2 cellular contexts compared by ENCODE assay signal in the genomic region with DNA sequence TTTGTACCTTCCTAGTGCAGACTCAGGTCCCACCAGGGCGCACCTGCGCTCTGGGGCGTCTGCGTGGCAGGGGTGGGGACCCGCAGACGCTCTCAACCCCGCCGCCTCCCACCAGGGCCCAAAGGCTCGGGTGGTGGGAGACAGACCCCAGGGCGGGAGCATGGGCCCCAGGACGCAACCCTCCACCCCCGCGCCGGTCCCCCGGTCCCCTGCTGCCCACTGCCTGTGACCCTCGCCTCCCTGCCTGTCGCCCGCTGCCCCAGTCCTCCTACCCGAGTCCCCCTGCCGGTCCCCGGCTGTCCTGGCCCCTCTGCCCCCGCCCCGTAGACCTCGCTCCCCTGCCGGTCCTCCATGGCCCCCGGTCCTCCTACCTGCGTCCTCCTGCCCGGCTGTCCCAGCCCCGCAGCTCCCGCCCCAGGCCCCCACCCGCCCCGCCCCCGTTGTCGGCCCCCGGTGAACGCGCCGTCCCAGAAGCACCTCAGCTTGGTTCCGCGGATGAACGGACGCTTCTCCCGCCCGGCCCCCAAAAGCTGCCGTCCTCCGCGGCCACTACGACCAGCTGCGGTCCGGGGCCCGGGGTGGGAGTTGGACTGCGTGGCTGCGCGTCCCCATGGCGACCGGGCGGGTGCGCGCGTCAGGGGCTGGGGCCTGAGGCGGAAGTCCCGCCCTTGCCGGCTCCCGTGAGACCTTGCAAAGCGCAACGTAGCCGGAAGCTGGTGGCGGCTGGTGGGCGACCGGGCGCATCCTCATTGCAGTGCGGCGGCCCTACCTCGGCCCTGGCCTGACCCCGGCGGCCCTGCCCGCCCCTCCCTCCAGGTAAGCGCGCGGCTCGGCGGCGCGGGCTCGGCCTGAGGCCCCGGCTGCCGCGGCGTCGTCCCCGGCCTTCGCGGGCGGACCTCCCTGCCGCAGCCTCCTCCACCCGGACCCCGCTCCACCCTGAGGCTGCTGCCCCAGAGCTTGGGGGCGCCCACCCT.
A peak's percentile ranks its signal among the peaks of the same experiment; 100 is the strongest.
TF ChIP-seq lines count a peak whose summit lies in the region.

Gene ARFGAP1, plus strand, starts transcription at position 709 of the 974 bp plus-strand sequence. CDS start 2,768 bp downstream, outside the sequence.

TF ChIP-seq in A549, 52 proteins besides CTCF, POLR2A, EP300 and RAD21 (continued from another document):
- TF ChIP-seq ZSCAN20 (CRISPR knock-in tag; IDR thresholded peaks at IDR 0.05) (no peak), ESRRA (IDR thresholded peaks at IDR 0.05; ENCODE audit: borderline replicate concordance, low read length) (no peak), KDM1A (IDR thresholded peaks at IDR 0.05; ENCODE audit: low read depth) (no peak), KDM5A (IDR thresholded peaks at IDR 0.05) (no peak; the same call in 1 of the 2 replicates), PHF8 (IDR thresholded peaks at IDR 0.05; ENCODE audit: borderline replicate concordance, low read depth) (peak; percentile 60; the same call in 1 of the 2 replicates), HOXA7 (CRISPR knock-in tag; IDR thresholded peaks at IDR 0.05) (no peak), SMC3 (IDR thresholded peaks at IDR 0.05) (no peak), CHD2 (IDR thresholded peaks at IDR 0.05; ENCODE audit: low read length, partially characterized antibody) (peak; percentile 66)
- TF ChIP-seq, protein P1, sequence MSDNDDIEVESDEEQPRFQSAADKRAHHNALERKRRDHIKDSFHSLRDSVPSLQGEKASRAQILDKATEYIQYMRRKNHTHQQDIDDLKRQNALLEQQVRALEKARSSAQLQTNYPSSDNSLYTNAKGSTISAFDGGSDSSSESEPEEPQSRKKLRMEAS (IDR thresholded peaks at IDR 0.05), result peak; percentile 46
- TF ChIP-seq, protein P2, sequence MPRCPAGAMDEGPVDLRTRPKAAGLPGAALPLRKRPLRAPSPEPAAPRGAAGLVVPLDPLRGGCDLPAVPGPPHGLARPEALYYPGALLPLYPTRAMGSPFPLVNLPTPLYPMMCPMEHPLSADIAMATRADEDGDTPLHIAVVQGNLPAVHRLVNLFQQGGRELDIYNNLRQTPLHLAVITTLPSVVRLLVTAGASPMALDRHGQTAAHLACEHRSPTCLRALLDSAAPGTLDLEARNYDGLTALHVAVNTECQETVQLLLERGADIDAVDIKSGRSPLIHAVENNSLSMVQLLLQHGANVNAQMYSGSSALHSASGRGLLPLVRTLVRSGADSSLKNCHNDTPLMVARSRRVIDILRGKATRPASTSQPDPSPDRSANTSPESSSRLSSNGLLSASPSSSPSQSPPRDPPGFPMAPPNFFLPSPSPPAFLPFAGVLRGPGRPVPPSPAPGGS (IDR thresholded peaks at IDR 0.05), result 0 out of 3 replicates have a peak, but pooled peaks have one; percentile 61
- TF ChIP-seq, protein P3, sequence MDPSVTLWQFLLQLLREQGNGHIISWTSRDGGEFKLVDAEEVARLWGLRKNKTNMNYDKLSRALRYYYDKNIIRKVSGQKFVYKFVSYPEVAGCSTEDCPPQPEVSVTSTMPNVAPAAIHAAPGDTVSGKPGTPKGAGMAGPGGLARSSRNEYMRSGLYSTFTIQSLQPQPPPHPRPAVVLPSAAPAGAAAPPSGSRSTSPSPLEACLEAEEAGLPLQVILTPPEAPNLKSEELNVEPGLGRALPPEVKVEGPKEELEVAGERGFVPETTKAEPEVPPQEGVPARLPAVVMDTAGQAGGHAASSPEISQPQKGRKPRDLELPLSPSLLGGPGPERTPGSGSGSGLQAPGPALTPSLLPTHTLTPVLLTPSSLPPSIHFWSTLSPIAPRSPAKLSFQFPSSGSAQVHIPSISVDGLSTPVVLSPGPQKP (IDR thresholded peaks at IDR 0.05; ENCODE audit: low read depth, low read length), result no peak

TF ChIP-seq in WTC11, 78 proteins besides CTCF, POLR2A, EP300 and RAD21 (continued from another document and continues in another):
- TF ChIP-seq, protein P4, sequence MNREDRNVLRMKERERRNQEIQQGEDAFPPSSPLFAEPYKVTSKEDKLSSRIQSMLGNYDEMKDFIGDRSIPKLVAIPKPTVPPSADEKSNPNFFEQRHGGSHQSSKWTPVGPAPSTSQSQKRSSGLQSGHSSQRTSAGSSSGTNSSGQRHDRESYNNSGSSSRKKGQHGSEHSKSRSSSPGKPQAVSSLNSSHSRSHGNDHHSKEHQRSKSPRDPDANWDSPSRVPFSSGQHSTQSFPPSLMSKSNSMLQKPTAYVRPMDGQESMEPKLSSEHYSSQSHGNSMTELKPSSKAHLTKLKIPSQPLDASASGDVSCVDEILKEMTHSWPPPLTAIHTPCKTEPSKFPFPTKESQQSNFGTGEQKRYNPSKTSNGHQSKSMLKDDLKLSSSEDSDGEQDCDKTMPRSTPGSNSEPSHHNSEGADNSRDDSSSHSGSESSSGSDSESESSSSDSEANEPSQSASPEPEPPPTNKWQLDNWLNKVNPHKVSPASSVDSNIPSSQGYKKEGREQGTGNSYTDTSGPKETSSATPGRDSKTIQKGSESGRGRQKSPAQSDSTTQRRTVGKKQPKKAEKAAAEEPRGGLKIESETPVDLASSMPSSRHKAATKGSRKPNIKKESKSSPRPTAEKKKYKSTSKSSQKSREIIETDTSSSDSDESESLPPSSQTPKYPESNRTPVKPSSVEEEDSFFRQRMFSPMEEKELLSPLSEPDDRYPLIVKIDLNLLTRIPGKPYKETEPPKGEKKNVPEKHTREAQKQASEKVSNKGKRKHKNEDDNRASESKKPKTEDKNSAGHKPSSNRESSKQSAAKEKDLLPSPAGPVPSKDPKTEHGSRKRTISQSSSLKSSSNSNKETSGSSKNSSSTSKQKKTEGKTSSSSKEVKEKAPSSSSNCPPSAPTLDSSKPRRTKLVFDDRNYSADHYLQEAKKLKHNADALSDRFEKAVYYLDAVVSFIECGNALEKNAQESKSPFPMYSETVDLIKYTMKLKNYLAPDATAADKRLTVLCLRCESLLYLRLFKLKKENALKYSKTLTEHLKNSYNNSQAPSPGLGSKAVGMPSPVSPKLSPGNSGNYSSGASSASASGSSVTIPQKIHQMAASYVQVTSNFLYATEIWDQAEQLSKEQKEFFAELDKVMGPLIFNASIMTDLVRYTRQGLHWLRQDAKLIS (CRISPR knock-in tag; IDR thresholded peaks at IDR 0.05; ENCODE audit: borderline replicate concordance), result no peak
- no peak for TF ChIP-seq ATF6 (CRISPR knock-in tag; IDR thresholded peaks at IDR 0.05)
- TF ChIP-seq, protein P5, sequence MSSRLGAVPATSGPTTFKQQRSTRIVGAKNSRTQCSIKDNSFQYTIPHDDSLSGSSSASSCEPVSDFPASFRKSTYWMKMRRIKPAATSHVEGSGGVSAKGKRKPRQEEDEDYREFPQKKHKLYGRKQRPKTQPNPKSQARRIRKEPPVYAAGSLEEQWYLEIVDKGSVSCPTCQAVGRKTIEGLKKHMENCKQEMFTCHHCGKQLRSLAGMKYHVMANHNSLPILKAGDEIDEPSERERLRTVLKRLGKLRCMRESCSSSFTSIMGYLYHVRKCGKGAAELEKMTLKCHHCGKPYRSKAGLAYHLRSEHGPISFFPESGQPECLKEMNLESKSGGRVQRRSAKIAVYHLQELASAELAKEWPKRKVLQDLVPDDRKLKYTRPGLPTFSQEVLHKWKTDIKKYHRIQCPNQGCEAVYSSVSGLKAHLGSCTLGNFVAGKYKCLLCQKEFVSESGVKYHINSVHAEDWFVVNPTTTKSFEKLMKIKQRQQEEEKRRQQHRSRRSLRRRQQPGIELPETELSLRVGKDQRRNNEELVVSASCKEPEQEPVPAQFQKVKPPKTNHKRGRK (CRISPR knock-in tag; IDR thresholded peaks at IDR 0.05; ENCODE audit: borderline replicate concordance), result no peak
- TF ChIP-seq TCF7 (CRISPR knock-in tag; IDR thresholded peaks at IDR 0.05; ENCODE audit: low read depth), result no peak
- TF ChIP-seq, protein P6, sequence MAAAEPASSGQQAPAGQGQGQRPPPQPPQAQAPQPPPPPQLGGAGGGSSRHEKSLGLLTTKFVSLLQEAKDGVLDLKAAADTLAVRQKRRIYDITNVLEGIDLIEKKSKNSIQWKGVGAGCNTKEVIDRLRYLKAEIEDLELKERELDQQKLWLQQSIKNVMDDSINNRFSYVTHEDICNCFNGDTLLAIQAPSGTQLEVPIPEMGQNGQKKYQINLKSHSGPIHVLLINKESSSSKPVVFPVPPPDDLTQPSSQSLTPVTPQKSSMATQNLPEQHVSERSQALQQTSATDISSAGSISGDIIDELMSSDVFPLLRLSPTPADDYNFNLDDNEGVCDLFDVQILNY (CRISPR knock-in tag; IDR thresholded peaks at IDR 0.05), result 0 out of 2 replicates have a peak, but pooled peaks have one; percentile 35
- TF ChIP-seq, protein P7, sequence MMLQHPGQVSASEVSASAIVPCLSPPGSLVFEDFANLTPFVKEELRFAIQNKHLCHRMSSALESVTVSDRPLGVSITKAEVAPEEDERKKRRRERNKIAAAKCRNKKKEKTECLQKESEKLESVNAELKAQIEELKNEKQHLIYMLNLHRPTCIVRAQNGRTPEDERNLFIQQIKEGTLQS (CRISPR knock-in tag; conservative IDR thresholded peaks at IDR 0.05), result no peak
- TF ChIP-seq, protein P8, sequence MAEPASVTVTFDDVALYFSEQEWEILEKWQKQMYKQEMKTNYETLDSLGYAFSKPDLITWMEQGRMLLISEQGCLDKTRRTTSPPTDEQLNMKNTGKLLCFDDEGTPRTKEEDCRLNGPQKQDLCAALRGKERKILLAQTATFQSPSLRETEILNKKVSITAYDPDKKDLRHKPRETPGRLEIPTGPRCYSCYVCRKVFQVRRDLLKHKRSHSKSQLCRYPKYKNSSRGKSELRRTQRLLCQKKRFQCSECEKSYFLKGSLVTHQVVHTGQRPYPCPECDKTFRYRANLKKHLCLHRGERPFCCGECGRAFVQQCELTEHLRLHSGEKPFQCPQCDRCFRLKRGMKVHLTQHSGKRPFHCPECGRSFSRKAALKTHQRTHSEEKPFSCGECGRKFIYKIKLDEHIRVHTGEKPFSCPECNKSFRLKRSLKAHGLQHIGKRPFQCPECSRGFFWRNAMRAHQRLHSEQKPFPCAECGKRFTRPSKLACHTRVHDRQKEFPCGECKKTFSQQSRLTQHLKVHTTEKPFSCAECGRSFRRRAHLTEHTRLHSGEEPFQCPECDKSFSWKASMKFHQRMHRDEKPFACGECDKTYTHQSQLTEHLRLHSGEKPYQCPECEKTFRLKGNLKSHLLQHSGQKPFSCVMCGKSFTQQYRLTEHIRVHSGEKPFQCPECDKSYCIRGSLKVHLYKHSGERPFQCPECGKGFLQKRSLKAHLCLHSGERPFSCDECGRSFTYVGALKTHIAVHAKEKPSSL (CRISPR knock-in tag; conservative IDR thresholded peaks at IDR 0.05), result no peak
- TF ChIP-seq FOXP4 (CRISPR knock-in tag; IDR thresholded peaks at IDR 0.05), result no peak
- no peak for TF ChIP-seq AR (CRISPR knock-in tag; IDR thresholded peaks at IDR 0.05)
- TF ChIP-seq USF1 (CRISPR knock-in tag; IDR thresholded peaks at IDR 0.05), result no peak
- TF ChIP-seq, protein P9, sequence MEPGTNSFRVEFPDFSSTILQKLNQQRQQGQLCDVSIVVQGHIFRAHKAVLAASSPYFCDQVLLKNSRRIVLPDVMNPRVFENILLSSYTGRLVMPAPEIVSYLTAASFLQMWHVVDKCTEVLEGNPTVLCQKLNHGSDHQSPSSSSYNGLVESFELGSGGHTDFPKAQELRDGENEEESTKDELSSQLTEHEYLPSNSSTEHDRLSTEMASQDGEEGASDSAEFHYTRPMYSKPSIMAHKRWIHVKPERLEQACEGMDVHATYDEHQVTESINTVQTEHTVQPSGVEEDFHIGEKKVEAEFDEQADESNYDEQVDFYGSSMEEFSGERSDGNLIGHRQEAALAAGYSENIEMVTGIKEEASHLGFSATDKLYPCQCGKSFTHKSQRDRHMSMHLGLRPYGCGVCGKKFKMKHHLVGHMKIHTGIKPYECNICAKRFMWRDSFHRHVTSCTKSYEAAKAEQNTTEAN (CRISPR knock-in tag; IDR thresholded peaks at IDR 0.05), result no peak
- TF ChIP-seq JUN (CRISPR knock-in tag; IDR thresholded peaks at IDR 0.05), result no peak
- no peak for TF ChIP-seq IRF2 (CRISPR knock-in tag; IDR thresholded peaks at IDR 0.05; ENCODE audit: borderline replicate concordance, low read depth)
- 0 out of 2 replicates have a peak, but pooled peaks have one; percentile 64 for TF ChIP-seq TP53 (CRISPR knock-in tag; IDR thresholded peaks at IDR 0.05)
- TF ChIP-seq ETV6 (CRISPR knock-in tag; IDR thresholded peaks at IDR 0.05), result no peak
